Comparison of ENCODE assay signal across 1 cellular context in genomic region chr16:3003582-3004270, GRCh38.
TF ChIP-seq lines count a peak whose summit lies in the region.

No MANE protein-coding gene starts in this region.

TF ChIP-seq in HepG2, 621 proteins besides CTCF, POLR2A, EP300 and RAD21 (continued from another document and continues in another):
- no peak for TF ChIP-seq PRDM15 (CRISPR knock-in tag; IDR thresholded peaks at IDR 0.05)
- TF ChIP-seq GATAD2A (CRISPR knock-in tag; IDR thresholded peaks at IDR 0.05): peak; percentile 60
- TF ChIP-seq TEF (CRISPR knock-in tag; IDR thresholded peaks at IDR 0.05): no peak
- TF ChIP-seq ZNF256 (CRISPR knock-in tag; conservative IDR thresholded peaks at IDR 0.05): 0 out of 2 replicates have a peak, but pooled peaks have one; percentile 63
- peak; percentile 76 for TF ChIP-seq MLX (CRISPR knock-in tag; IDR thresholded peaks at IDR 0.05)
- peak; percentile 30; the same call in 1 of the 2 replicates for TF ChIP-seq ZNF788 (CRISPR knock-in tag; IDR thresholded peaks at IDR 0.05; ENCODE audit: borderline replicate concordance)
- TF ChIP-seq REPIN1 (CRISPR knock-in tag; IDR thresholded peaks at IDR 0.05; ENCODE audit: borderline replicate concordance, low read depth): peak; percentile 60; the same call in 1 of the 2 replicates
- peak; percentile 63 for TF ChIP-seq FOSL2 (CRISPR knock-in tag; IDR thresholded peaks at IDR 0.05)
- TF ChIP-seq ZNF281 (CRISPR knock-in tag; IDR thresholded peaks at IDR 0.05; ENCODE audit: borderline replicate concordance): no peak
- TF ChIP-seq YY1 (IDR thresholded peaks at IDR 0.05; ENCODE audit: insufficient read depth, insufficient replicate concordance, low read depth, low read length): peak; percentile 81
- no peak for TF ChIP-seq HOXA9 (CRISPR knock-in tag; IDR thresholded peaks at IDR 0.05; ENCODE audit: borderline replicate concordance)
- peak; percentile 94 for TF ChIP-seq STAG1 (CRISPR knock-in tag; IDR thresholded peaks at IDR 0.05)
- TF ChIP-seq NFKB2 (CRISPR knock-in tag; IDR thresholded peaks at IDR 0.05; ENCODE audit: borderline replicate concordance): peak; percentile 55; the same call in 1 of the 2 replicates
- TF ChIP-seq RBM39 (IDR thresholded peaks at IDR 0.05; ENCODE audit: low read depth, low read length, poor library complexity, severe bottlenecking): peak; percentile 51
- TF ChIP-seq ZNF335 (CRISPR knock-in tag; IDR thresholded peaks at IDR 0.05): 0 out of 2 replicates have a peak, but pooled peaks have one; percentile 29
- TF ChIP-seq ZNF264 (CRISPR knock-in tag; IDR thresholded peaks at IDR 0.05): 0 out of 2 replicates have a peak, but pooled peaks have one; percentile 38
- TF ChIP-seq MLLT10 (CRISPR knock-in tag; IDR thresholded peaks at IDR 0.05): no peak
- TF ChIP-seq TARDBP (CRISPR knock-in tag; IDR thresholded peaks at IDR 0.05): 0 out of 2 replicates have a peak, but pooled peaks have one; percentile 48
- no peak for TF ChIP-seq DDIT3 (CRISPR knock-in tag; IDR thresholded peaks at IDR 0.05)
- TF ChIP-seq ATF7-NPFF (CRISPR knock-in tag; IDR thresholded peaks at IDR 0.05; ENCODE audit: low read depth): peak; percentile 57; the same call in 1 of the 2 replicates
- no peak for TF ChIP-seq TBX3 (IDR thresholded peaks at IDR 0.05; ENCODE audit: borderline replicate concordance)
- no peak for TF ChIP-seq RARA (CRISPR knock-in tag; IDR thresholded peaks at IDR 0.05)
- peak; percentile 83; the same call in 1 of the 2 replicates for TF ChIP-seq ZNF124 (CRISPR knock-in tag; IDR thresholded peaks at IDR 0.05)
- peak; percentile 41; the same call in 1 of the 2 replicates for TF ChIP-seq RCOR2 (CRISPR knock-in tag; IDR thresholded peaks at IDR 0.05)
- no peak for TF ChIP-seq EHMT2 (IDR thresholded peaks at IDR 0.05; ENCODE audit: borderline replicate concordance, low read depth, low read length)
- TF ChIP-seq MEF2D (CRISPR knock-in tag; IDR thresholded peaks at IDR 0.05): peak; percentile 57; the same call in 1 of the 2 replicates
- TF ChIP-seq GABPB1 (CRISPR knock-in tag; IDR thresholded peaks at IDR 0.05): peak; percentile 81
- 0 out of 2 replicates have a peak, but pooled peaks have one; percentile 35 for TF ChIP-seq NCOA2 (CRISPR knock-in tag; IDR thresholded peaks at IDR 0.05)
- TF ChIP-seq KDM3A (CRISPR knock-in tag; IDR thresholded peaks at IDR 0.05; ENCODE audit: low read depth): peak; percentile 99
- TF ChIP-seq RELA (CRISPR knock-in tag; IDR thresholded peaks at IDR 0.05): peak; percentile 49; the same call in 1 of the 2 replicates
- no peak for TF ChIP-seq SUZ12 (IDR thresholded peaks at IDR 0.05; ENCODE audit: low read depth, low read length)
- TF ChIP-seq ZNF800 (CRISPR knock-in tag; IDR thresholded peaks at IDR 0.05): peak; percentile 61; the same call in 1 of the 2 replicates
- TF ChIP-seq KLF9 (CRISPR knock-in tag; IDR thresholded peaks at IDR 0.05; ENCODE audit: low read depth): 0 out of 2 replicates have a peak, but pooled peaks have one; percentile 51
- 0 out of 2 replicates have a peak, but pooled peaks have one; percentile 45 for TF ChIP-seq THRA (CRISPR knock-in tag; IDR thresholded peaks at IDR 0.05; ENCODE audit: borderline replicate concordance)
- peak; percentile 45 for TF ChIP-seq UBTF (CRISPR knock-in tag; IDR thresholded peaks at IDR 0.05)
- TF ChIP-seq SALL1 (CRISPR knock-in tag; IDR thresholded peaks at IDR 0.05): peak; percentile 83
- TF ChIP-seq YEATS4 (CRISPR knock-in tag; IDR thresholded peaks at IDR 0.05; ENCODE audit: borderline replicate concordance): peak; percentile 39; the same call in 1 of the 2 replicates
- TF ChIP-seq SIX4 (CRISPR knock-in tag; IDR thresholded peaks at IDR 0.05): no peak
- peak; percentile 81; the same call in 1 of the 2 replicates for TF ChIP-seq ARID4A (CRISPR knock-in tag; IDR thresholded peaks at IDR 0.05; ENCODE audit: borderline replicate concordance)
- TF ChIP-seq ZBTB38 (CRISPR knock-in tag; IDR thresholded peaks at IDR 0.05): peak; percentile 75; the same call in 1 of the 2 replicates
- TF ChIP-seq IKZF5 (CRISPR knock-in tag; IDR thresholded peaks at IDR 0.05): peak; percentile 68; the same call in 1 of the 2 replicates
